Comparison of ENCODE assay signal across 8 cellular contexts in the genomic region with DNA sequence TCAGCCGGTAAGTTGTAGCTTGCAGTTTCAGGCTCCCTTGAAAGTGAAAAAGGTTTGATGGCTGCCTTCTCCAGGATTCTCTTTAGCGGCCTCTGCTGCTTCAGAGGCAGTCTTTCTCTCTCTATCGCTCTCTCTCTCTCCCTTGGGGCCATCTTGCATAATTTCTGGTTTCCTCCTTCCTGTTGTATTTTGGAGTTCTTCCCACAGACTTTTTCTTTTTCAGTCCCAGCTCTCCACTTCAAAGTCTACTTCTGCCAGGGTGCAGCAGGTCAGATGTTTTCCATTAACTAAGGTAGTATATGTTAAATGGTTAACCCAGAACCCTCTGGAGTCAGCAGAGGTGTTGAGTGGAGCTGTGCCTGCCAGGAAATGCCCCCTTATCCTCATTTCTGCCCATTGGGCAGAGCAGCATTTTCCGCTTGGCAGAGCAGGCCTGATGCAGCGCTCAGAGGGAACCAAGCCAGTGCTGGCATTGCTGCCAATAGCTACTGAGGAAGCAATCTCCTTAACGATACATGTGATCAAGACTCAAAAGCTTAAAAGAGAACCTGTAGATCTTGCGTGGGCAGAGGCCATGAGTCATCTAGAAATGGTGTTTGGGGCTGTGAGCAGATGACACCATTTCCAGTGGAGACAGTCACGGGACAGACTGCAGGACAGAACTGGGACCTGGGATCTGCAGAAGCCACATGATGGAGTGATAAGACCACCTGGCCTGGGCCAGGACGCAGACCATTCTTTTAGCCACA. TPM values are rescaled to one million over a fixed set of nuclear protein-coding genes. Genes with fewer than 3 reads are reported as not detected.
DNase-seq lines count a peak whose midpoint lies in the region; ATAC-seq, FAIRE-seq and TF ChIP-seq lines count a peak whose summit lies in the region.

No MANE protein-coding gene starts in this region.

- CTCF ChIA-PET in endothelial cell of umbilical vein (lab: Charles Lee) (interaction anchor here (0.5 kb wide), 1 partner anchor 505 kb away, joined by 3 read pairs; no protein-coding TSS in a partner anchor), WTC11 (lab: Charles Lee) (interaction anchor here (1.3 kb wide), 1 partner anchor 76 kb away, joined by 4 read pairs; no protein-coding TSS in a partner anchor)

- H3K4me3 Mint-ChIP-seq in WTC11: no peak overlapping the region

- H3K27ac ChIP-seq in BLaER1: peak overlapping the region; percentile 53
- no peak overlapping the region for H3K27ac ChIP-seq in endothelial cell of umbilical vein (ENCODE audit: insufficient read depth, low read depth, low read length)
- peak overlapping the region; percentile 75 for H3K27ac ChIP-seq in upper lobe of right lung

- TF ChIP-seq CTCF in endothelial cell of umbilical vein (IDR thresholded peaks at IDR 0.05; ENCODE audit: extremely low read depth in 1 of 2, insufficient read depth in 1 of 2, low read depth in 1 of 2, low read length in 2 of 2) (no peak), upper lobe of right lung (IDR thresholded peaks at IDR 0.05) (peak; percentile 33), WTC11 (IDR thresholded peaks at IDR 0.05) (no peak)

- intact Hi-C loops in endothelial cell of umbilical vein (cut with micrococcal nuclease) (no loop called here), upper lobe of right lung (cut with DNase I) (no loop called here)

- H3K27me3 ChIP-seq in BLaER1 (no peaks in the 10 kb centered on the region), endothelial cell of umbilical vein (ENCODE audit: control insufficient read depth in 2 of 2, insufficient read depth in 2 of 2, low read length in 2 of 2) (peaks cover 2 to 7% of the 10 kb centered on the region in 2 experiments), upper lobe of right lung (no peaks in the 10 kb centered on the region)

- no peaks in the 10 kb centered on the region for H3K27me3 Mint-ChIP-seq in WTC11 (ENCODE audit: low read depth)

- DNase-seq in RKO (ENCODE audit: low spot score): peak; percentile 40
- peak; percentile 20 for DNase-seq in endothelial cell of umbilical vein (ENCODE audit: low read depth, low spot score)
- peak; percentile 71 for DNase-seq in myocyte (ENCODE audit: low read depth)
- DNase-seq in upper lobe of right lung: peak; percentile 91
- no peak for DNase-seq in WTC11 (ENCODE audit: low spot score)

- FAIRE-seq in endothelial cell of umbilical vein (lab: Jason Lieb, UNC): no peak

- peak overlapping the region; percentile 3 for H2AFZ ChIP-seq in endothelial cell of umbilical vein (ENCODE audit: low read depth, low read length)

- peaks cover 70% of the 10 kb centered on the region for H3K4me1 ChIP-seq in BLaER1
- H3K4me1 ChIP-seq in endothelial cell of umbilical vein (ENCODE audit: control insufficient read depth, extremely low read depth, insufficient read depth, low read length): no peaks in the 10 kb centered on the region
- H3K4me1 ChIP-seq in upper lobe of right lung: peaks cover 10% of the 10 kb centered on the region

- H3K9me3 Mint-ChIP-seq in WTC11: no peaks in the 10 kb centered on the region

- H3K79me2 ChIP-seq in endothelial cell of umbilical vein (ENCODE audit: control insufficient read depth, insufficient read depth, low read length): no peaks in the 10 kb centered on the region

- no peaks in the 10 kb centered on the region for H3K36me3 Mint-ChIP-seq in WTC11

- no peak overlapping the region for H3K9ac ChIP-seq in BLaER1
- no peak overlapping the region for H3K9ac ChIP-seq in endothelial cell of umbilical vein (replicated peaks; ENCODE audit: extremely low read depth, insufficient read depth, low read length)

- no peak for TF ChIP-seq POLR2A in endothelial cell of umbilical vein (IDR thresholded peaks at IDR 0.05; ENCODE audit: low read depth, low read length)

- dilution Hi-C loops in endothelial cell of umbilical vein (cut with MboI; ENCODE audit: extremely low pct_ligation_motif_present, low sequenced_read_pairs): no loop called here

- H3K4me3 ChIP-seq in BLaER1 (no peak overlapping the region), endothelial cell of umbilical vein (replicated peaks in 1 of 3; ENCODE audit: insufficient read depth in 1 of 3, low read depth in 1 of 3, low read length in 3 of 3) (no peak overlapping the region), upper lobe of right lung (no peak overlapping the region)

- H3K4me2 ChIP-seq in BLaER1 (peak overlapping the region; percentile 85), endothelial cell of umbilical vein (ENCODE audit: insufficient read depth, low read length) (no peak overlapping the region)

- POLR2A ChIA-PET in endothelial cell of umbilical vein (lab: Charles Lee): no interaction called here
- POLR2A ChIA-PET in WTC11 (lab: Charles Lee): no interaction called here

- peaks cover 19% of the 10 kb centered on the region for H3K4me1 Mint-ChIP-seq in WTC11

- no TSS peak for BruUV-seq in endothelial cell of umbilical vein (replicated peaks; lab: Mats Ljungman, UMichigan)

- H4K20me1 ChIP-seq in BLaER1 (no peaks in the 10 kb centered on the region), endothelial cell of umbilical vein (replicated peaks; ENCODE audit: control insufficient read depth, extremely low read depth, insufficient read depth, low read length) (no peaks in the 10 kb centered on the region)

- H3K9me3 ChIP-seq in BLaER1 (no peaks in the 10 kb centered on the region), endothelial cell of umbilical vein (replicated peaks; ENCODE audit: control insufficient read depth, insufficient read depth, low read length) (no peaks in the 10 kb centered on the region), upper lobe of right lung (no peaks in the 10 kb centered on the region)

- no peak overlapping the region for H3K27ac Mint-ChIP-seq in WTC11

- no peaks in the 10 kb centered on the region for H3K9me1 ChIP-seq in endothelial cell of umbilical vein (replicated peaks; ENCODE audit: control insufficient read depth, extremely low read depth, insufficient read depth, low read length)

- no peaks in the 10 kb centered on the region for H3K36me3 ChIP-seq in BLaER1
- H3K36me3 ChIP-seq in endothelial cell of umbilical vein (ENCODE audit: control insufficient read depth in 2 of 2, extremely low read depth in 1 of 2, insufficient read depth in 2 of 2, low read length in 2 of 2): no peaks in the 10 kb centered on the region
- H3K36me3 ChIP-seq in upper lobe of right lung: no peaks in the 10 kb centered on the region

- ATAC-seq in GM18867 (IDR thresholded peaks at IDR 0.05; ENCODE audit: unreplicated experiment) (peak; percentile 87), HG03039 (IDR thresholded peaks at IDR 0.05; ENCODE audit: unreplicated experiment) (peak; percentile 83), upper lobe of right lung (peak; percentile 95), WTC11 (no peak)

TF ChIP-seq in endothelial cell of umbilical vein, 7 proteins besides CTCF, POLR2A, EP300 and RAD21 (continues in another document):
- TF ChIP-seq GATA2 (IDR thresholded peaks at IDR 0.05; ENCODE audit: insufficient read depth, insufficient read length, low read depth, low read length) (no peak), EZH2 (IDR thresholded peaks at IDR 0.05; ENCODE audit: borderline replicate concordance, low read depth, low read length, severe bottlenecking) (no peak), JUN (IDR thresholded peaks at IDR 0.05; ENCODE audit: borderline replicate concordance, insufficient read depth, insufficient read length, low read depth) (no peak), MYC (IDR thresholded peaks at IDR 0.05; ENCODE audit: low read depth, low read length) (no peak)

TF ChIP-seq in WTC11, 78 proteins besides CTCF, POLR2A, EP300 and RAD21 (continues in another document):
- TF ChIP-seq MYBL2 (CRISPR knock-in tag; IDR thresholded peaks at IDR 0.05) (no peak), GABPB1 (CRISPR knock-in tag; IDR thresholded peaks at IDR 0.05) (no peak)
- TF ChIP-seq, protein P1, sequence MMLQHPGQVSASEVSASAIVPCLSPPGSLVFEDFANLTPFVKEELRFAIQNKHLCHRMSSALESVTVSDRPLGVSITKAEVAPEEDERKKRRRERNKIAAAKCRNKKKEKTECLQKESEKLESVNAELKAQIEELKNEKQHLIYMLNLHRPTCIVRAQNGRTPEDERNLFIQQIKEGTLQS (CRISPR knock-in tag; conservative IDR thresholded peaks at IDR 0.05): no peak

RNA-seq across cellular contexts. Expression of a gene that starts 20.8 kb away (rescaled TPM):
- total RNA-seq in endothelial cell of umbilical vein (214 and 245 TPM in 2 replicates), myocyte (172 and 293 TPM in 2 replicates), upper lobe of right lung (176 TPM), WTC11 (2021) (146 to 158 TPM (median 150 TPM) in 3 replicates)
- 190 and 233 TPM in 2 replicates for polyA plus RNA-seq in endothelial cell of umbilical vein
- polyA plus RNA-seq in endothelial cell of umbilical vein (2011; cell fraction: cytosol; rRNA removed): 392 and 460 TPM in 2 replicates
- 89.5 and 136 TPM in 2 replicates for polyA plus RNA-seq in endothelial cell of umbilical vein (2011; cell fraction: nucleus; rRNA removed)
- 340 and 408 TPM in 2 replicates for polyA plus RNA-seq in endothelial cell of umbilical vein (2012)
- 74.5 and 84.3 TPM in 2 replicates for polyA minus RNA-seq in endothelial cell of umbilical vein
- polyA minus RNA-seq in endothelial cell of umbilical vein (2011; cell fraction: cytosol; rRNA and poly(A)+ RNA removed): 27.0 TPM
- polyA minus RNA-seq in endothelial cell of umbilical vein (2011; cell fraction: nucleus; rRNA and poly(A)+ RNA removed): 21.1 and 26.7 TPM in 2 replicates
- polyA plus RNA-seq in myocyte (2012): 470 TPM

RNA-seq across cellular contexts. Expression of a gene that starts 20.9 kb away (rescaled TPM):
- total RNA-seq in endothelial cell of umbilical vein: 12.0 and 12.1 TPM in 2 replicates
- polyA plus RNA-seq in endothelial cell of umbilical vein: 6.0 and 7.4 TPM in 2 replicates
- polyA plus RNA-seq in endothelial cell of umbilical vein (2011; cell fraction: cytosol; rRNA removed): 12.1 and 12.9 TPM in 2 replicates
- polyA plus RNA-seq in endothelial cell of umbilical vein (2011; cell fraction: nucleus; rRNA removed): 4.5 and 5.6 TPM in 2 replicates
- 18.6 and 26.4 TPM in 2 replicates for polyA plus RNA-seq in endothelial cell of umbilical vein (2012)
- polyA minus RNA-seq in endothelial cell of umbilical vein: 5.8 and 9.4 TPM in 2 replicates
- polyA minus RNA-seq in endothelial cell of umbilical vein (2011; cell fraction: cytosol; rRNA and poly(A)+ RNA removed): not detected
- 8.4 and 9.9 TPM in 2 replicates for polyA minus RNA-seq in endothelial cell of umbilical vein (2011; cell fraction: nucleus; rRNA and poly(A)+ RNA removed)
- 10.9 and 15.8 TPM in 2 replicates for total RNA-seq in myocyte
- 14.3 TPM for polyA plus RNA-seq in myocyte (2012)
- total RNA-seq in upper lobe of right lung: 11.8 TPM
- 4.4 to 5.2 TPM (median 4.6 TPM) in 3 replicates for total RNA-seq in WTC11 (2021)

RNA-seq across cellular contexts. Expression of a gene that starts 44.1 kb away (rescaled TPM):
- 2.9 and 3.5 TPM in 2 replicates for total RNA-seq in endothelial cell of umbilical vein
- 13.6 and 16.2 TPM in 2 replicates for polyA plus RNA-seq in endothelial cell of umbilical vein
- polyA plus RNA-seq in endothelial cell of umbilical vein (2011; cell fraction: cytosol; rRNA removed): 10.5 and 10.8 TPM in 2 replicates
- polyA plus RNA-seq in endothelial cell of umbilical vein (2011; cell fraction: nucleus; rRNA removed): 3.9 and 4.7 TPM in 2 replicates
- 2.5 and 6.2 TPM in 2 replicates for polyA plus RNA-seq in endothelial cell of umbilical vein (2012)
- 8.9 and 9.4 TPM in 2 replicates for polyA minus RNA-seq in endothelial cell of umbilical vein
- polyA minus RNA-seq in endothelial cell of umbilical vein (2011; cell fraction: cytosol; rRNA and poly(A)+ RNA removed): 1.3 TPM
- 2.5 and 3.5 TPM in 2 replicates for polyA minus RNA-seq in endothelial cell of umbilical vein (2011; cell fraction: nucleus; rRNA and poly(A)+ RNA removed)
- total RNA-seq in myocyte: not detected in 2 replicates
- polyA plus RNA-seq in myocyte (2012): 0.10 TPM
- 23.8 TPM for total RNA-seq in upper lobe of right lung
- total RNA-seq in WTC11 (2021): 7.6 to 9.6 TPM (median 8.5 TPM) in 3 replicates
